Comparison of ENCODE assay signal across 8 cellular contexts in the genomic region with DNA sequence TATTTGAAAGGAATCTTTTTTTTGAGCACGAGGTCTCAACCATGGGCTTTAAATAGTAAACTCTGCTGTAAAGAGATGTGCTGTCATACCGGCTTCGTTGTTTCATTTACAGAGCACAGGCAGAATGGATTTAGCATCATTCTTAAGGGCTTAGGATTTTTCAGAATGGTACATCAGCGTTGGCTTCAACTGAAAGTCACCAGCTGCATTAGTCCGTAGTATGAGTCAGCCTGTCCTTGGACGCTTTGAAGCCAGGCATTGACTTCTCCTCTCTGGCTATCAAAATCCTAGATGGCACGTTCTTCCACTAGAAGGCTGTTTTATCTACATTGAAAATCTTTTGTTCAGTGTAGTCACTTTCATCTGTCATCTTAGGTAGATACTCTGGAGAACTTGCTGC.
"Had no signal": no experiment of that assay in that cellular context is flagged by ENCODE, and none has a peak within 500 bp of the region (broad histone marks: within the 10 kb centered on the region; RNA-seq: fewer than 3 reads in every experiment).

No MANE protein-coding gene starts in this region.

- H3K27ac ChIP-seq: GM23248, HL-60 had no signal

- ATAC-seq: HCT116, HepG2 had no signal

- DNase-seq: GM23248, GOT3, H7, HFFc6 had no signal

- H3K9ac ChIP-seq: GM23248 had no signal

- H2AFZ ChIP-seq: GM23248 had no signal

- H3K9me3 ChIP-seq: HAP-1 had no signal

- H3K4me3 ChIP-seq: GM23248, HAP-1 had no signal

- H3K4me1 ChIP-seq: HAP-1 had no signal

- FAIRE-seq: HepG2 had no signal

- H3K36me3 ChIP-seq: HAP-1 had no signal
